20 cellular contexts compared by ENCODE assay signal in genomic region chr22:38954414-38955043, GRCh38. TPM values are rescaled to one million over a fixed set of nuclear protein-coding genes. Genes with fewer than 3 reads are reported as not detected.
DNase-seq lines count a peak whose midpoint lies in the region; ATAC-seq lines count a peak whose summit lies in the region.
"Had no signal": no experiment of that assay in that cellular context is flagged by ENCODE, and none has a peak within 500 bp of the region (broad histone marks: within the 10 kb centered on the region; RNA-seq: fewer than 3 reads in every experiment).

No MANE protein-coding gene starts in this region.

- H3K9me3 Mint-ChIP-seq in activated T-cell treated with anti-CD3 and anti-CD28 coated beads, Interleukin-2, amount 50 U/mL, for 24 hours: no peaks in the 10 kb centered on the region
- no peaks in the 10 kb centered on the region for H3K9me3 Mint-ChIP-seq in activated T-cell treated with anti-CD3 and anti-CD28 coated beads, Interleukin-2, amount 50 U/mL, for 4 hours
- H3K9me3 Mint-ChIP-seq in activated naive CD8-positive, alpha-beta T cell treated with anti-CD3 and anti-CD28 coated beads, Interleukin-2, amount 50 U/mL, for 24 hours: no peaks in the 10 kb centered on the region
- H3K9me3 Mint-ChIP-seq in stimulated activated effector memory CD8-positive, alpha-beta T cell treated with anti-CD3 and anti-CD28 coated beads, Interleukin-12 subunit alpha, Interleukin-12 subunit beta, amount 100 ng/mL, for 72 hours: no peaks in the 10 kb centered on the region
- H3K9me3 Mint-ChIP-seq: CD8-positive, alpha-beta T cell; neural crest cell had no signal

- no peak for ATAC-seq in activated T-cell treated with anti-CD3 and anti-CD28 coated beads, Interleukin-2, amount 50 U/mL, for 4 hours
- ATAC-seq in HG02571 (IDR thresholded peaks at IDR 0.05; ENCODE audit: unreplicated experiment) (peak; percentile 9), right cardiac atrium (no peak), GM18909 (IDR thresholded peaks at IDR 0.05; ENCODE audit: poor library complexity, unreplicated experiment) (no peak)
- no peak for ATAC-seq in activated naive CD8-positive, alpha-beta T cell treated with anti-CD3 and anti-CD28 coated beads, Interleukin-2, amount 50 U/mL, for 24 hours
- ATAC-seq in stimulated activated effector memory CD8-positive, alpha-beta T cell treated with anti-CD3 and anti-CD28 coated beads, Interleukin-12 subunit alpha, Interleukin-12 subunit beta, amount 100 ng/mL, for 72 hours: no peak

- WGBS in right cardiac atrium: 76% methylated on average over 13 of the region's 13 CpGs

- H3K27me3 Mint-ChIP-seq in activated T-cell treated with anti-CD3 and anti-CD28 coated beads, Interleukin-2, amount 50 U/mL, for 24 hours: peaks cover 16% of the 10 kb centered on the region
- H3K27me3 Mint-ChIP-seq in activated T-cell treated with anti-CD3 and anti-CD28 coated beads, Interleukin-2, amount 50 U/mL, for 4 hours (ENCODE audit: low read depth): no peaks in the 10 kb centered on the region
- peaks cover 5% of the 10 kb centered on the region for H3K27me3 Mint-ChIP-seq in activated naive CD8-positive, alpha-beta T cell treated with anti-CD3 and anti-CD28 coated beads, Interleukin-2, amount 50 U/mL, for 24 hours

- no peak overlapping the region for H3K4me3 Mint-ChIP-seq in activated T-cell treated with anti-CD3 and anti-CD28 coated beads, Interleukin-2, amount 50 U/mL, for 24 hours
- no peak overlapping the region for H3K4me3 Mint-ChIP-seq in activated T-cell treated with anti-CD3 and anti-CD28 coated beads, Interleukin-2, amount 50 U/mL, for 4 hours
- no peak overlapping the region for H3K4me3 Mint-ChIP-seq in activated naive CD8-positive, alpha-beta T cell treated with anti-CD3 and anti-CD28 coated beads, Interleukin-2, amount 50 U/mL, for 24 hours
- peak overlapping the region; percentile 52 for H3K4me3 Mint-ChIP-seq in stimulated activated effector memory CD8-positive, alpha-beta T cell treated with anti-CD3 and anti-CD28 coated beads, Interleukin-12 subunit alpha, Interleukin-12 subunit beta, amount 100 ng/mL, for 72 hours
- H3K4me3 Mint-ChIP-seq: CD8-positive, alpha-beta T cell; neural crest cell had no signal

- H3K9me3 ChIP-seq in right cardiac atrium (ENCODE audit: control insufficient read depth, low read length): no peaks in the 10 kb centered on the region
- H3K9me3 ChIP-seq: vagina had no signal

- H3K27ac Mint-ChIP-seq in activated T-cell treated with anti-CD3 and anti-CD28 coated beads, Interleukin-2, amount 50 U/mL, for 24 hours: peak overlapping the region; percentile 88
- peak overlapping the region; percentile 46 for H3K27ac Mint-ChIP-seq in activated naive CD8-positive, alpha-beta T cell treated with anti-CD3 and anti-CD28 coated beads, Interleukin-2, amount 50 U/mL, for 24 hours
- H3K27ac Mint-ChIP-seq in stimulated activated effector memory CD8-positive, alpha-beta T cell treated with anti-CD3 and anti-CD28 coated beads, Interleukin-12 subunit alpha, Interleukin-12 subunit beta, amount 100 ng/mL, for 72 hours: peak overlapping the region; percentile 90
- H3K27ac Mint-ChIP-seq: CD8-positive, alpha-beta T cell had no signal

- peaks cover 26% of the 10 kb centered on the region for H3K4me1 Mint-ChIP-seq in activated T-cell treated with anti-CD3 and anti-CD28 coated beads, Interleukin-2, amount 50 U/mL, for 24 hours (ENCODE audit: low read depth)
- H3K4me1 Mint-ChIP-seq in activated T-cell treated with anti-CD3 and anti-CD28 coated beads, Interleukin-2, amount 50 U/mL, for 4 hours (ENCODE audit: low read depth): peaks cover 11% of the 10 kb centered on the region
- peaks cover 25% of the 10 kb centered on the region for H3K4me1 Mint-ChIP-seq in activated naive CD8-positive, alpha-beta T cell treated with anti-CD3 and anti-CD28 coated beads, Interleukin-2, amount 50 U/mL, for 24 hours
- peaks cover 57% of the 10 kb centered on the region for H3K4me1 Mint-ChIP-seq in stimulated activated effector memory CD8-positive, alpha-beta T cell treated with anti-CD3 and anti-CD28 coated beads, Interleukin-12 subunit alpha, Interleukin-12 subunit beta, amount 100 ng/mL, for 72 hours
- H3K4me1 Mint-ChIP-seq: neural crest cell had no signal

- H3K27me3 ChIP-seq in right cardiac atrium (ENCODE audit: control insufficient read depth, insufficient read depth): no peaks in the 10 kb centered on the region
- H3K27me3 ChIP-seq: hepatocyte, vagina had no signal

- H3K36me3 Mint-ChIP-seq in activated T-cell treated with anti-CD3 and anti-CD28 coated beads, Interleukin-2, amount 50 U/mL, for 24 hours (ENCODE audit: low read depth): no peaks in the 10 kb centered on the region
- no peaks in the 10 kb centered on the region for H3K36me3 Mint-ChIP-seq in activated T-cell treated with anti-CD3 and anti-CD28 coated beads, Interleukin-2, amount 50 U/mL, for 4 hours (ENCODE audit: insufficient read depth)
- H3K36me3 Mint-ChIP-seq in activated naive CD8-positive, alpha-beta T cell treated with anti-CD3 and anti-CD28 coated beads, Interleukin-2, amount 50 U/mL, for 24 hours (ENCODE audit: low read depth): no peaks in the 10 kb centered on the region
- H3K36me3 Mint-ChIP-seq in stimulated activated effector memory CD8-positive, alpha-beta T cell treated with anti-CD3 and anti-CD28 coated beads, Interleukin-12 subunit alpha, Interleukin-12 subunit beta, amount 100 ng/mL, for 72 hours: peaks cover 7% of the 10 kb centered on the region
- H3K36me3 Mint-ChIP-seq: CD8-positive, alpha-beta T cell had no signal

- no peak for DNase-seq in activated T-cell treated with anti-CD3 and anti-CD28 coated beads, Interleukin-2, amount 50 U/mL, for 24 hours
- no peak for DNase-seq in activated T-cell treated with anti-CD3 and anti-CD28 coated beads, Interleukin-2, amount 50 U/mL, for 4 hours
- no peak for DNase-seq in activated naive CD8-positive, alpha-beta T cell treated with anti-CD3 and anti-CD28 coated beads, Interleukin-2, amount 50 U/mL, for 24 hours
- no peak for DNase-seq in stimulated activated effector memory CD8-positive, alpha-beta T cell treated with anti-CD3 and anti-CD28 coated beads, Interleukin-12 subunit alpha, Interleukin-12 subunit beta, amount 100 ng/mL, for 72 hours (ENCODE audit: low spot score in 2 of 2)
- DNase-seq in right cardiac atrium: no peak
- no peak for DNase-seq in HPDE6-E6E7 (ENCODE audit: extremely low spot score)
- DNase-seq: DMS79 treated with DMSO at 0.1 percent for 48 hours, NCI-H1436, NCI-H2171 treated with DMSO at 0.1 percent for 48 hours had no signal

- H3K4me1 ChIP-seq in right cardiac atrium (ENCODE audit: control insufficient read depth, insufficient read depth, low read length): no peaks in the 10 kb centered on the region
- H3K4me1 ChIP-seq: vagina had no signal

- H3K4me3 ChIP-seq in right cardiac atrium (ENCODE audit: low read length): no peak overlapping the region
- H3K4me3 ChIP-seq: hepatocyte, vagina had no signal

- intact Hi-C loops in right cardiac atrium (cut with DNase I): no loop called here

- no peak overlapping the region for H3K27ac ChIP-seq in right cardiac atrium (ENCODE audit: low read length)
- H3K27ac ChIP-seq: hepatocyte, vagina had no signal

RNA-seq across cellular contexts. Expression of gene APOBEC3A, which starts 2.9 kb away (rescaled TPM):
- under 1 TPM in 1 of 3 donors, not detected in 2; 0.13 TPM for total RNA-seq in activated T-cell treated with anti-CD3 and anti-CD28 coated beads, Interleukin-2, amount 50 U/mL, for 4 hours
- total RNA-seq in right cardiac atrium: under 1 TPM; 0.23 to 0.94 (median 0.65) TPM
- polyA plus RNA-seq in right cardiac atrium: 0.14 TPM
- total RNA-seq: CD8-positive, alpha-beta T cell; chondrocyte; hepatocyte; HT-29; neural crest cell; renal cortical epithelial cell; RPMI7951; vagina had no signal
- polyA plus RNA-seq: AG04450, hepatocyte had no signal

RNA-seq across cellular contexts. Expression of gene APOBEC3B, which starts 27.6 kb away (rescaled TPM):
- 1 to 10 TPM; 1.1 to 2.1 (median 1.2) TPM for total RNA-seq in activated T-cell treated with anti-CD3 and anti-CD28 coated beads, Interleukin-2, amount 50 U/mL, for 4 hours
- total RNA-seq in right cardiac atrium: 1 to 10 TPM; 1.3 to 1.9 (median 1.6) TPM
- 2.6 TPM for polyA plus RNA-seq in right cardiac atrium
- total RNA-seq: vagina had no signal

RNA-seq across cellular contexts. Expression of gene APOBEC3C, which starts 59.5 kb away (rescaled TPM):
- total RNA-seq in activated T-cell treated with anti-CD3 and anti-CD28 coated beads, Interleukin-2, amount 50 U/mL, for 4 hours: 10 to 100 TPM; 33.6 to 53.7 (median 51.2) TPM
- total RNA-seq in right cardiac atrium: 10 to 100 TPM; 25.4 to 41.9 (median 37.9) TPM
- 37.4 TPM for polyA plus RNA-seq in right cardiac atrium
